ENCODE assay signal across 20 cellular contexts in genomic region chr12:114406326-114407033, GRCh38. TPM values are rescaled to one million over a fixed set of nuclear protein-coding genes. Genes with fewer than 3 reads are reported as not detected.
DNase-seq lines count a peak whose midpoint lies in the region; ATAC-seq and TF ChIP-seq lines count a peak whose summit lies in the region.
"Had no signal": no experiment of that assay in that cellular context is flagged by ENCODE, and none has a peak within 500 bp of the region (broad histone marks: within the 10 kb centered on the region; RNA-seq: fewer than 3 reads in every experiment).

No MANE protein-coding gene starts in this region.

- TF ChIP-seq RAD21 in neural cell (conservative IDR thresholded peaks at IDR 0.05): no peak

- TF ChIP-seq CTCF in esophagus squamous epithelium (IDR thresholded peaks at IDR 0.05): no peak
- TF ChIP-seq CTCF in neural cell (IDR thresholded peaks at IDR 0.05; ENCODE audit: poor library complexity, severe bottlenecking): no peak

- peak; percentile 25 for DNase-seq in ELF-1 (ENCODE audit: low read depth, low spot score)
- DNase-seq in H7: peak; percentile 65
- no peak for DNase-seq in esophagus squamous epithelium (lab: John Stamatoyannopoulos, UW)
- no peak for DNase-seq in caudate nucleus (lab: John Stamatoyannopoulos, UW)
- no peak for DNase-seq in GM03348 (ENCODE audit: low spot score)
- DNase-seq: activated CD4-positive, alpha-beta T cell treated with anti-CD3 and anti-CD28 coated beads, Interleukin-2, amount 50 U/mL, for 4 hours; activated effector memory CD4-positive, alpha-beta T cell treated with anti-CD3 and anti-CD28 coated beads, Interleukin-2, amount 50 U/mL, for 16 hours; brain microvascular endothelial cell; CD4-positive, alpha-beta T cell; effector memory CD8-positive, alpha-beta T cell; Kasumi-1; naive B cell; NCI-H187; stimulated activated naive CD8-positive, alpha-beta T cell treated with anti-CD3 and anti-CD28 coated beads, Interleukin-15, Interleukin-2, amounts not matched to agents 100 U/mL and 50 U/mL, for 24 hours; T1000 had no signal

- H3F3A ChIP-seq in neural cell (ENCODE audit: insufficient read depth, low read length, poor library complexity, severe bottlenecking): no peaks in the 10 kb centered on the region

- H3K9me3 ChIP-seq in esophagus squamous epithelium: no peaks in the 10 kb centered on the region
- H3K9me3 ChIP-seq in neural cell (ENCODE audit: low read length): peaks cover 3% of the 10 kb centered on the region

- no peak for ATAC-seq in HG02970 (IDR thresholded peaks at IDR 0.05; ENCODE audit: low FRiP score, unreplicated experiment)
- ATAC-seq: effector memory CD8-positive, alpha-beta T cell; stimulated activated naive CD8-positive, alpha-beta T cell treated with anti-CD3 and anti-CD28 coated beads, Interleukin-15, Interleukin-2, amounts not matched to agents 100 U/mL and 50 U/mL, for 24 hours had no signal

- TF ChIP-seq POLR2A in esophagus squamous epithelium (IDR thresholded peaks at IDR 0.05): no peak

- no peak overlapping the region for H3K4me2 ChIP-seq in neural cell (ENCODE audit: low read length)

- peaks cover 0 to 39% (median 0%) of the 10 kb centered on the region in 3 donors for H3K4me1 ChIP-seq in esophagus squamous epithelium

- 7 to 16% methylated on average over 13 to 16 of the region's 24 CpGs for WGBS in esophagus squamous epithelium, 2 donors

- no peaks in the 10 kb centered on the region for H4K20me1 ChIP-seq in neural cell (ENCODE audit: insufficient read depth)

- H3K36me3 ChIP-seq in H7 (replicated peaks; ENCODE audit: control insufficient read depth, insufficient read depth, low read length): no peaks in the 10 kb centered on the region
- H3K36me3 ChIP-seq in esophagus squamous epithelium: no peaks in the 10 kb centered on the region
- no peaks in the 10 kb centered on the region for H3K36me3 ChIP-seq in neural cell (ENCODE audit: insufficient read depth, low read length)
- H3K36me3 ChIP-seq: brain microvascular endothelial cell had no signal

- H3K4me3 ChIP-seq in H7 (ENCODE audit: insufficient read depth, low read depth, low read length) (no peak overlapping the region), esophagus squamous epithelium (peak overlapping the region in 3 of 4 donors; percentile 47 to 64 (median 48)), neural cell (ENCODE audit: low read length) (no peak overlapping the region)

- no peaks in the 10 kb centered on the region for H3K9me2 ChIP-seq in neural cell (ENCODE audit: insufficient read depth, low read length)

- no peak overlapping the region for H2AFZ ChIP-seq in neural cell (ENCODE audit: low read depth, low read length)

- H3K79me2 ChIP-seq in neural cell (replicated peaks; ENCODE audit: insufficient read depth, low read length): no peaks in the 10 kb centered on the region

- no peak overlapping the region for H3K9ac ChIP-seq in neural cell (ENCODE audit: low read length)

- H3K27ac ChIP-seq in esophagus squamous epithelium (peak overlapping the region; percentile 47 to 88 (median 78)), neural cell (ENCODE audit: low read length) (no peak overlapping the region), caudate nucleus (ENCODE audit: low read depth, low read length) (no peak overlapping the region)
- H3K27ac ChIP-seq: brain microvascular endothelial cell, HL-60 had no signal

- H3K27me3 ChIP-seq in H7 (ENCODE audit: control insufficient read depth, insufficient read depth, low read length) (peaks cover 100% of the 10 kb centered on the region), esophagus squamous epithelium (peaks cover 13 to 100% (median 26%) of the 10 kb centered on the region in 4 donors), neural cell (ENCODE audit: insufficient read depth, low read depth, low read length) (peaks cover 100% of the 10 kb centered on the region)

- intact Hi-C loops in esophagus squamous epithelium (cut with DNase I): no loop called here

- no peak for TF ChIP-seq EP300 in neural cell (conservative IDR thresholded peaks at IDR 0.05; ENCODE audit: poor library complexity, severe bottlenecking)

TF ChIP-seq in neural cell, 6 proteins besides CTCF, POLR2A, EP300 and RAD21:
- TF ChIP-seq SMC3 (conservative IDR thresholded peaks at IDR 0.05; ENCODE audit: poor library complexity) (no peak), EZH2 (IDR thresholded peaks at IDR 0.05; ENCODE audit: borderline replicate concordance, insufficient read depth, low read length, poor library complexity, severe bottlenecking) (peak; percentile 63)

RNA-seq across cellular contexts. Expression of gene TBX5, which starts 0.5 kb away (rescaled TPM):
- not detected in 2 replicates for total RNA-seq in H7 (2014; rRNA removed; shearing (Covaris generic))
- 1 to 10 TPM in 2 of 4 donors, under 1 TPM in 2; 0.38 to 2.9 (median 1.5) TPM for total RNA-seq in esophagus squamous epithelium
- polyA plus RNA-seq in neural cell: not detected in 2 replicates
- polyA minus RNA-seq in neural cell: not detected in 2 replicates
- total RNA-seq: CD4-positive, alpha-beta T cell; G401; kidney epithelial cell had no signal

Comparison
In these comparisons a context has a peak if more than half of its experiments do, and no peak if none do; other contexts are left out.
1. DNase-seq: peak in ELF-1 (single experiment) and H7 (single experiment); none in esophagus squamous epithelium (single experiment), caudate nucleus (0 of 61) and GM03348 (single experiment).
2. H3K4me3 ChIP-seq: peak in esophagus squamous epithelium (3 of 4); none in H7 (single experiment) and neural cell (single experiment).
3. H3K27ac ChIP-seq: peak in esophagus squamous epithelium (4 of 4); none in neural cell (single experiment) and caudate nucleus (single experiment).